ENCODE assay signal across 8 cellular contexts in the genomic region with DNA sequence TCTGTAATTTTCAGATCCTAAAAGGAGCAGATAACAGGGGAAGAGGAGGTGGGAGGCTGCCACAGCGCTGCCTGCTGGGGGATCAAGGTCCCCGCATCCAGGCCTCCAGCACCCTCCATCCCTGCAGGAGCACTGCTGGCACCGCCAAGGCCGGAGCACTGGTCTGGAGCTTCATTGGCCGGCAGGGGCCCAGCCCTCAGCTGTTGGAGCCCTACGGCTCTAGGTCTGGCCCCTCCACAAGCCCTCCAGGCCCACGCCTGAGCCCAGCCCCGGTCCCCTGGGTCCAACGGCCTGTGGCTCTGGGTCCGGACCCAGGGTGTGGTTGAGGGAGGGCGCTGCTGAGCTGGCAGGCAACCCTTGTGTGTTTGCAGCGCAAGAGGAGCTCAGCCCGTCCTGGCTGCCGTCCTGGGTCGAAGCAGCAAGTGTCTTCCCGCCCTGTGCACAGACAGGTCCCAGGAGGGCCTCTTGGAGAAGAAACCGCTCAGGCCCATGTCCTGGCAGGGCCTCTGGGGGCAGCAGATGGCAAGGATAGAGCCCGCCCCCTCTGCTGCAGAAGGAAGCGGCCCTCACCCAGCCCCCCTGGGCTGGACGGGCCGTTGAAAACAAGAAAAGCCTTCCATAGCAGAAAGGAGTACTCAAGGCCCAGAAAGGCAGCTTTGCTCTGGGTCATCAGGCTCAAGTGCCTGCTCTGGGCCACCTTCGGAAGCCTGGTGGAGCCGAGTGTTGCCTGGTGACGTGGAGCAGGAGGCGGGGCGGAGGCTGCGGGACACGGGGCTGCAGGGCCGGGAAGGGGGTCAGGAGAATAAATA. TPM values are rescaled to one million over a fixed set of nuclear protein-coding genes. Genes with fewer than 3 reads are reported as not detected.
DNase-seq lines count a peak whose midpoint lies in the region; ATAC-seq and TF ChIP-seq lines count a peak whose summit lies in the region.

No MANE protein-coding gene starts in this region.

- WGBS in IMR-90 (ENCODE audit: extremely low coverage in 2 of 2, insufficient read length in 1 of 2), 2 experiments = 53% methylated on average over 3 of the region's 29 CpGs; no CpG with 5 or more reads in 1 of the 2 experiments

- H2BK120ac ChIP-seq in IMR-90 (ENCODE audit: low read depth, low read length) = no peak overlapping the region

- H4K91ac ChIP-seq in IMR-90 (ENCODE audit: insufficient read depth, low read depth, low read length) = no peak overlapping the region

- DNase-seq in GF-D8 (lab: John Stamatoyannopoulos, UW) = peak; percentile 90
- no peak for DNase-seq in IMR-90
- no peak for DNase-seq in brain microvascular endothelial cell
- DNase-seq in lung microvascular endothelial cell (ENCODE audit: low read depth in 2 of 2) = peak; percentile 50
- no peak for DNase-seq in MM.1S
- no peak for DNase-seq in T-helper 2 cell

- H3K4me2 ChIP-seq in IMR-90 (ENCODE audit: low read depth, low read length) (no peak overlapping the region), MM.1S (ENCODE audit: low read depth, low read length) (no peak overlapping the region)

- 0 out of 2 replicates have a peak, but pooled peaks cover 4% of the 10 kb centered on the region for H3K9me1 ChIP-seq in IMR-90 (ENCODE audit: insufficient read depth, low read length)

- H3K79me1 ChIP-seq in IMR-90 (ENCODE audit: low read depth in 1 of 2, low read length in 2 of 2) = peaks cover 0 to 13% of the 10 kb centered on the region in 2 experiments; a peak in 1 of 4 replicates

- no peak overlapping the region for H4K8ac ChIP-seq in IMR-90 (ENCODE audit: low read depth in 2 of 2, low read length in 2 of 2)

- H3K9ac ChIP-seq in IMR-90 (ENCODE audit: low read depth, low read length) = no peak overlapping the region
- no peak overlapping the region for H3K9ac ChIP-seq in MM.1S (ENCODE audit: low read length)

- H2BK5ac ChIP-seq in IMR-90 (ENCODE audit: low read depth, low read length, poor library complexity, severe bottlenecking) = no peak overlapping the region

- no peak overlapping the region for H3K27ac ChIP-seq in IMR-90 (ENCODE audit: insufficient read depth, low read length)
- no peak overlapping the region for H3K27ac ChIP-seq in brain microvascular endothelial cell
- no peak overlapping the region for H3K27ac ChIP-seq in MM.1S (ENCODE audit: low read length)

- no peak overlapping the region for H3K14ac ChIP-seq in IMR-90 (replicated peaks; ENCODE audit: low read depth, low read length)

- ATAC-seq in IMR-90 (ENCODE audit: low read depth) = peak; percentile 43
- ATAC-seq in GM19324 (IDR thresholded peaks at IDR 0.05; ENCODE audit: low FRiP score, unreplicated experiment) = no peak
- no peak for ATAC-seq in HG03565 (IDR thresholded peaks at IDR 0.05; ENCODE audit: unreplicated experiment)

- H3K23ac ChIP-seq in IMR-90 (ENCODE audit: low read depth, low read length) = no peak overlapping the region

- no peak overlapping the region for H3K4ac ChIP-seq in IMR-90 (ENCODE audit: low read depth, low read length)

- H2AK5ac ChIP-seq in IMR-90 (ENCODE audit: low read depth, low read length) = no peak overlapping the region

- H3K56ac ChIP-seq in IMR-90 (ENCODE audit: extremely low read depth, insufficient read depth, low read length) = no peak overlapping the region

- TF ChIP-seq POLR2A in IMR-90 (IDR thresholded peaks at IDR 0.05; ENCODE audit: low read depth, low read length) = no peak

- H2AFZ ChIP-seq in IMR-90 (replicated peaks; ENCODE audit: low read length, poor library complexity) = no peak overlapping the region
- no peak overlapping the region for H2AFZ ChIP-seq in MM.1S (ENCODE audit: low read length)

- dilution Hi-C loops in IMR-90 (cut with HindIII; ENCODE audit: low sequenced_read_pairs, unreplicated experiment) = no loop called here

- no peak overlapping the region for H2BK15ac ChIP-seq in IMR-90 (ENCODE audit: low read depth, low read length)

- TF ChIP-seq RAD21 in IMR-90 (IDR thresholded peaks at IDR 0.05; ENCODE audit: low read length) = no peak

- no peak overlapping the region for H4K5ac ChIP-seq in IMR-90 (ENCODE audit: low read depth, low read length)

- in situ Hi-C loops in IMR-90 (cut with MboI; ENCODE audit: low sequenced_read_pairs) = no loop called here
- in situ Hi-C loops in brain microvascular endothelial cell (cut with HindIII; ENCODE audit: low pct_ligation_motif_present, low sequenced_read_pairs) = no loop called here

- BruUV-seq in IMR-90 (replicated peaks; lab: Mats Ljungman, UMichigan) = no TSS peak

- no peaks in the 10 kb centered on the region for H3F3A ChIP-seq in MM.1S (ENCODE audit: insufficient read depth, low read length)

- no peak overlapping the region for H3K18ac ChIP-seq in IMR-90 (ENCODE audit: low read depth, low read length)

- no peaks in the 10 kb centered on the region for H3K9me3 ChIP-seq in IMR-90 (ENCODE audit: control insufficient read depth, insufficient read depth, low read length)
- no peaks in the 10 kb centered on the region for H3K9me3 ChIP-seq in MM.1S (replicated peaks; ENCODE audit: insufficient read depth, low read length)

- no peaks in the 10 kb centered on the region for H3K27me3 ChIP-seq in IMR-90 (ENCODE audit: control insufficient read depth, insufficient read depth, low read length)
- H3K27me3 ChIP-seq in brain microvascular endothelial cell (replicated peaks) = no peaks in the 10 kb centered on the region
- no peaks in the 10 kb centered on the region for H3K27me3 ChIP-seq in MM.1S (replicated peaks; ENCODE audit: insufficient read depth, low read length)

- H3K36me3 ChIP-seq in IMR-90 (ENCODE audit: control insufficient read depth, insufficient read depth, low read length) (peaks cover 1% of the 10 kb centered on the region; the same call in 1 of the 2 replicates), brain microvascular endothelial cell (replicated peaks) (peaks cover 7% of the 10 kb centered on the region), MM.1S (replicated peaks; ENCODE audit: insufficient read depth, low read length) (no peaks in the 10 kb centered on the region)

- TF ChIP-seq CTCF in IMR-90 (conservative IDR thresholded peaks at IDR 0.05; ENCODE audit: low read depth, low read length) (peak; percentile 20; the same call in 1 of the 2 replicates), brain microvascular endothelial cell (IDR thresholded peaks at IDR 0.05; ENCODE audit: low read depth, low read length, missing control alignments) (peak; percentile 60), MM.1S (IDR thresholded peaks at IDR 0.05; ENCODE audit: low read length) (no peak)

- peak overlapping the region; percentile 28 for H2AK9ac ChIP-seq in IMR-90 (replicated peaks; ENCODE audit: low read depth, low read length, poor library complexity)

- CTCF ChIA-PET in IMR-90 (lab: Yijun Ruan, JAX) = interaction anchor here (0.5 kb wide), 1 partner anchor 87 kb away, joined by 3 read pairs; no protein-coding TSS in a partner anchor

- H3K4me1 ChIP-seq in IMR-90 (ENCODE audit: control insufficient read depth, insufficient read depth, low read length) (no peaks in the 10 kb centered on the region; the same call in 1 of the 2 replicates), MM.1S (ENCODE audit: low read length) (no peaks in the 10 kb centered on the region)

- H4K20me1 ChIP-seq in IMR-90 (ENCODE audit: insufficient read depth, low read length) (peaks cover 17% of the 10 kb centered on the region), MM.1S (ENCODE audit: insufficient read depth, low read length) (no peaks in the 10 kb centered on the region)

- no peaks in the 10 kb centered on the region for H3K79me2 ChIP-seq in MM.1S (ENCODE audit: low read length)

- H3K4me3 ChIP-seq in IMR-90 (ENCODE audit: insufficient read depth, low read depth, low read length) = no peak overlapping the region
- H3K4me3 ChIP-seq in brain microvascular endothelial cell (ENCODE audit: low read depth, low read length) = peak overlapping the region; percentile 27
- H3K4me3 ChIP-seq in MM.1S (ENCODE audit: low read length) = no peak overlapping the region

- POLR2A ChIA-PET in IMR-90 (lab: Charles Lee; ENCODE audit: unreplicated experiment) = no interaction called here

- no peaks in the 10 kb centered on the region for H3K9me2 ChIP-seq in MM.1S (replicated peaks; ENCODE audit: insufficient read depth, low read length)

- intact Hi-C loops in IMR-90 (cut with micrococcal nuclease) = no loop called here

- H2BK20ac ChIP-seq in IMR-90 (ENCODE audit: low read depth, low read length) = no peak overlapping the region

TF ChIP-seq in IMR-90, 13 proteins besides CTCF, POLR2A, EP300 and RAD21 (continues in another document):
- no peak for TF ChIP-seq CEBPB (IDR thresholded peaks at IDR 0.05; ENCODE audit: low read depth, low read length)
- TF ChIP-seq RCOR1 (IDR thresholded peaks at IDR 0.05; ENCODE audit: insufficient replicate concordance, low read length) = no peak
- TF ChIP-seq CHD1 (IDR thresholded peaks at IDR 0.05; ENCODE audit: low read depth, low read length) = no peak
- TF ChIP-seq SMC3 (IDR thresholded peaks at IDR 0.05; ENCODE audit: low read depth, low read length) = no peak
- TF ChIP-seq MXI1 (IDR thresholded peaks at IDR 0.05; ENCODE audit: borderline replicate concordance, low read depth, low read length) = no peak
- TF ChIP-seq BHLHE40 (IDR thresholded peaks at IDR 0.05; ENCODE audit: low read depth, low read length) = no peak

RNA-seq across cellular contexts. Expression of gene FBXL18, which starts 35.7 kb away (rescaled TPM):
- total RNA-seq in IMR-90 (2012; rRNA removed) (2.0 and 2.2 TPM in 2 replicates), lung microvascular endothelial cell (3.7 and 3.8 TPM in 2 replicates)
- 6.4 and 8.7 TPM in 2 replicates for polyA plus RNA-seq in IMR-90 (2012; rRNA removed)
- polyA plus RNA-seq in IMR-90 (2012; cell fraction: cytosol; rRNA removed) = 3.8 and 7.0 TPM in 2 replicates
- 7.2 and 21.7 TPM in 2 replicates for polyA plus RNA-seq in IMR-90 (2012; cell fraction: nucleus; rRNA removed; ENCODE audit: low replicate concordance)

RNA-seq across cellular contexts. Expression of gene ACTB, which starts 52.5 kb away (rescaled TPM):
- total RNA-seq in IMR-90 (2012; rRNA removed) (7,721 and 7,727 TPM in 2 replicates), lung microvascular endothelial cell (1,606 and 1,886 TPM in 2 replicates)
- polyA plus RNA-seq in IMR-90 (2012; rRNA removed) = 9,060 and 9,985 TPM in 2 replicates
- polyA plus RNA-seq in IMR-90 (2012; cell fraction: cytosol; rRNA removed) = 16,337 and 21,423 TPM in 2 replicates
- polyA plus RNA-seq in IMR-90 (2012; cell fraction: nucleus; rRNA removed; ENCODE audit: low replicate concordance) = 3,466 and 15,446 TPM in 2 replicates

RNA-seq across cellular contexts. Expression of gene TNRC18, which starts 54.3 kb away (rescaled TPM):
- total RNA-seq in IMR-90 (2012; rRNA removed) (4.7 and 5.3 TPM in 2 replicates), lung microvascular endothelial cell (19.8 and 21.6 TPM in 2 replicates)
- 29.6 and 37.9 TPM in 2 replicates for polyA plus RNA-seq in IMR-90 (2012; rRNA removed)
- polyA plus RNA-seq in IMR-90 (2012; cell fraction: cytosol; rRNA removed) = 37.7 and 43.0 TPM in 2 replicates
- 64.3 and 93.3 TPM in 2 replicates for polyA plus RNA-seq in IMR-90 (2012; cell fraction: nucleus; rRNA removed; ENCODE audit: low replicate concordance)

Comparison
In these comparisons a context has a peak if more than half of its experiments do, and no peak if none do; other contexts are left out.
1. DNase-seq: peak in GF-D8 (single experiment) and lung microvascular endothelial cell (2 of 2); none in IMR-90 (single experiment), brain microvascular endothelial cell (single experiment), MM.1S (single experiment) and T-helper 2 cell (0 of 5).